Comparison of ENCODE assay signal across 8 cellular contexts in the genomic region with DNA sequence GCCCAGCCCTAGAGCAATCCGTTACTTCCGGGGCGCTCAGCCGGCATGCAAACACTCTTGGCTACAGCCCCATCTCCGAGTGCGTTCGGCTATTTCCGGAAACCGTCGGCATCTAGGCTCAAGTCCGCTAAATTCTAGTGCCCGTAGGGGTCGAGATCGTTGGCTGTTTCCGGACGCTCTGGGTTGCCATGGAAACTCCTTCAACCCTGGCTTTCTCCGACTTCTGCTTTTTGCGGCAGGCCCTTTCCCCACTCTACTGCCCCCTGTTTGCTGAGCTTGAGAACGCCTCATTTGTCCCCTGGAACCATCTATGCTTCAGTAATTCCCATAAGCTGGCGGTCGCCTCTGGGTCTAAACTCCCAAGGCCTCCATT. TPM values are rescaled to one million over a fixed set of nuclear protein-coding genes. Genes with fewer than 3 reads are reported as not detected.
DNase-seq lines count a peak whose midpoint lies in the region; ATAC-seq, FAIRE-seq and TF ChIP-seq lines count a peak whose summit lies in the region.

No MANE protein-coding gene starts in this region.

- H3K4me3 Mint-ChIP-seq in naive thymus-derived CD4-positive, alpha-beta T cell = peak overlapping the region; percentile 81 to 95 (median 88)
- peak overlapping the region; percentile 84 to 85 for H3K4me3 Mint-ChIP-seq in stimulated activated naive B cell treated with anti-CD40 and anti-IgM and Interleukin-4, amounts not matched to agents 10 μg/mL and 1 μg/mL and 100 μg/mL, for 72 hours

- H3K36me3 ChIP-seq in KOPT-K1 (ENCODE audit: insufficient read depth, low read length) = peaks cover 15% of the 10 kb centered on the region; the same call in 1 of the 2 replicates
- peaks cover 0 to 32% (median 0%) of the 10 kb centered on the region in 3 experiments for H3K36me3 ChIP-seq in naive thymus-derived CD4-positive, alpha-beta T cell (ENCODE audit: control insufficient read depth in 2 of 3, insufficient read depth in 3 of 3, low read length in 3 of 3)

- peak overlapping the region; percentile 81 for H3K27ac ChIP-seq in KOPT-K1 (ENCODE audit: low read depth, low read length, poor library complexity, severe bottlenecking)
- H3K27ac ChIP-seq in naive thymus-derived CD4-positive, alpha-beta T cell (ENCODE audit: low read depth, low read length) = peak overlapping the region; percentile 88

- H3K9me3 ChIP-seq in KOPT-K1 (ENCODE audit: insufficient read depth, low read length, poor library complexity, severe bottlenecking) = no peaks in the 10 kb centered on the region
- no peaks in the 10 kb centered on the region for H3K9me3 ChIP-seq in naive thymus-derived CD4-positive, alpha-beta T cell (ENCODE audit: control insufficient read depth in 2 of 3, low read length in 3 of 3)

- peak overlapping the region; percentile 66 for H3K4me3 ChIP-seq in fibroblast of mammary gland (ENCODE audit: control insufficient read depth, low read depth, low read length)
- peak overlapping the region; percentile 82 for H3K4me3 ChIP-seq in naive thymus-derived CD4-positive, alpha-beta T cell (ENCODE audit: low read length)

- H3K27ac Mint-ChIP-seq in naive thymus-derived CD4-positive, alpha-beta T cell = peak overlapping the region; percentile 89 to 97 (median 95)
- H3K27ac Mint-ChIP-seq in stimulated activated naive B cell treated with anti-CD40 and anti-IgM and Interleukin-4, amounts not matched to agents 10 μg/mL and 1 μg/mL and 100 μg/mL, for 72 hours = peak overlapping the region; percentile 97

- POLR2A ChIA-PET in naive thymus-derived CD4-positive, alpha-beta T cell (lab: Charles Lee) = interaction anchor here (0.8 to 2.6 kb wide), 14 partner anchors 11 to 293 kb away, joined by 3 to 37 read pairs (median 4); a partner anchor contains a TSS

- H3K4me1 Mint-ChIP-seq in naive thymus-derived CD4-positive, alpha-beta T cell = peaks cover 9 to 32% (median 24%) of the 10 kb centered on the region in 7 donors
- H3K4me1 Mint-ChIP-seq in stimulated activated naive B cell treated with anti-CD40 and anti-IgM and Interleukin-4, amounts not matched to agents 10 μg/mL and 1 μg/mL and 100 μg/mL, for 72 hours = peaks cover 24 to 48% of the 10 kb centered on the region in 2 donors

- peak; percentile 90 for FAIRE-seq in RCC 7860 (lab: Jason Lieb, UNC)

- DNase-seq in EH (ENCODE audit: low read depth) = peak; percentile 99
- peak; percentile 96 for DNase-seq in RCC 7860 (ENCODE audit: low spot score)
- DNase-seq in activated T-helper 1 cell treated with anti-CD3 and anti-CD28 coated beads, Interleukin-2, amount 50 U/mL, for 16 hours (ENCODE audit: low read depth in 1 of 2, low spot score in 1 of 2) = peak; percentile 90 to 96
- peak; percentile 97 for DNase-seq in fibroblast of mammary gland (ENCODE audit: low read depth)
- peak; percentile 92 to 99 (median 97) for DNase-seq in naive thymus-derived CD4-positive, alpha-beta T cell
- peak; percentile 99 for DNase-seq in stimulated activated naive B cell treated with anti-CD40 and anti-IgM and Interleukin-4, amounts not matched to agents 10 μg/mL and 1 μg/mL and 100 μg/mL, for 72 hours

- peak; percentile 63 for TF ChIP-seq CTCF in fibroblast of mammary gland (conservative IDR thresholded peaks at IDR 0.05; ENCODE audit: control insufficient read depth, insufficient read depth, low read depth, low read length)

- peaks cover 0 to 2% (median 0%) of the 10 kb centered on the region in 11 donors for H3K9me3 Mint-ChIP-seq in naive thymus-derived CD4-positive, alpha-beta T cell
- no peaks in the 10 kb centered on the region for H3K9me3 Mint-ChIP-seq in stimulated activated naive B cell treated with anti-CD40 and anti-IgM and Interleukin-4, amounts not matched to agents 10 μg/mL and 1 μg/mL and 100 μg/mL, for 72 hours

- peaks cover 16 to 20% of the 10 kb centered on the region in 2 donors for H3K4me1 ChIP-seq in naive thymus-derived CD4-positive, alpha-beta T cell (ENCODE audit: control insufficient read depth in 2 of 2, insufficient read depth in 2 of 2, low read length in 2 of 2)

- H3K27me3 ChIP-seq in naive thymus-derived CD4-positive, alpha-beta T cell (ENCODE audit: control insufficient read depth in 2 of 2, insufficient read depth in 2 of 2, low read length in 2 of 2) = no peaks in the 10 kb centered on the region

- H3K27me3 Mint-ChIP-seq in naive thymus-derived CD4-positive, alpha-beta T cell = no peaks in the 10 kb centered on the region
- no peaks in the 10 kb centered on the region for H3K27me3 Mint-ChIP-seq in stimulated activated naive B cell treated with anti-CD40 and anti-IgM and Interleukin-4, amounts not matched to agents 10 μg/mL and 1 μg/mL and 100 μg/mL, for 72 hours

- intact Hi-C loops in naive thymus-derived CD4-positive, alpha-beta T cell (cut with micrococcal nuclease) = loop anchor here (1.0 to 10.0 kb wide), 17 partner anchors 9 to 370 kb away; a partner anchor contains a TSS

- ATAC-seq in GM21825 (IDR thresholded peaks at IDR 0.05; ENCODE audit: unreplicated experiment) = peak; percentile 61
- peak; percentile 76 for ATAC-seq in naive thymus-derived CD4-positive, alpha-beta T cell
- peak; percentile 78 to 82 for ATAC-seq in stimulated activated naive B cell treated with anti-CD40 and anti-IgM and Interleukin-4, amounts not matched to agents 10 μg/mL and 1 μg/mL and 100 μg/mL, for 72 hours (replicated peaks)

- peaks cover 0 to 8% (median 0%) of the 10 kb centered on the region in 5 donors for H3K36me3 Mint-ChIP-seq in naive thymus-derived CD4-positive, alpha-beta T cell
- peaks cover 20 to 24% of the 10 kb centered on the region in 2 donors for H3K36me3 Mint-ChIP-seq in stimulated activated naive B cell treated with anti-CD40 and anti-IgM and Interleukin-4, amounts not matched to agents 10 μg/mL and 1 μg/mL and 100 μg/mL, for 72 hours

- CTCF ChIA-PET in naive thymus-derived CD4-positive, alpha-beta T cell (lab: Charles Lee) = interaction anchor here (0.5 to 3.0 kb wide), 8 partner anchors 9 to 127 kb away, joined by 3 to 25 read pairs (median 4); no protein-coding TSS in a partner anchor

RNA-seq across cellular contexts. Expression of a gene that starts 0.5 kb away (rescaled TPM):
- total RNA-seq in naive thymus-derived CD4-positive, alpha-beta T cell = 10 to 100 TPM; 12.3 to 24.6 (median 16.4) TPM
- polyA plus RNA-seq in naive thymus-derived CD4-positive, alpha-beta T cell = 1 to 10 TPM; 2.2 to 5.1 TPM

RNA-seq across cellular contexts. Expression of a gene that starts 21.2 kb away (rescaled TPM):
- total RNA-seq in naive thymus-derived CD4-positive, alpha-beta T cell = 100 to 1,000 TPM in 2 of 5 experiments, 10 to 100 TPM in 3; 51.3 to 514 (median 59.5) TPM
- polyA plus RNA-seq in naive thymus-derived CD4-positive, alpha-beta T cell = 1 to 10 TPM; 6.7 to 7.6 TPM

RNA-seq across cellular contexts. Expression of a gene that starts 40.6 kb away (rescaled TPM):
- total RNA-seq in naive thymus-derived CD4-positive, alpha-beta T cell = 1 to 10 TPM; 4.8 to 9.4 (median 6.7) TPM
- polyA plus RNA-seq in naive thymus-derived CD4-positive, alpha-beta T cell = 10 to 100 TPM in 1 of 2 donors, 1 to 10 TPM in 1; 7.0 to 15.5 TPM

RNA-seq across cellular contexts. Expression of a gene that starts 51.4 kb away (rescaled TPM):
- total RNA-seq in naive thymus-derived CD4-positive, alpha-beta T cell = 10 to 100 TPM in 2 of 5 experiments, 1 to 10 TPM in 3; 5.7 to 16.7 (median 8.8) TPM
- 1 to 10 TPM; 1.9 to 3.3 TPM for polyA plus RNA-seq in naive thymus-derived CD4-positive, alpha-beta T cell

RNA-seq across cellular contexts. Expression of a gene that starts 54.9 kb away (rescaled TPM):
- 10 to 100 TPM; 36.0 to 58.7 (median 50.6) TPM for total RNA-seq in naive thymus-derived CD4-positive, alpha-beta T cell
- 10 to 100 TPM; 10.2 to 20.3 TPM for polyA plus RNA-seq in naive thymus-derived CD4-positive, alpha-beta T cell

Comparison
In these comparisons a context has a peak if more than half of its experiments do, and no peak if none do; other contexts are left out.
1. Peak in every context shown above with its lines: DNase-seq, ATAC-seq, H3K4me3 ChIP-seq and H3K27ac ChIP-seq.